Comparison of ENCODE assay signal across 25 cellular contexts in genomic region chr11:1457326-1457680, GRCh38.
"Had no signal": no experiment of that assay in that cellular context is flagged by ENCODE, and none has a peak within 500 bp of the region (broad histone marks: within the 10 kb centered on the region; RNA-seq: fewer than 3 reads in every experiment).

No MANE protein-coding gene starts in this region.

- H3K4me2 ChIP-seq: hepatocyte had no signal

- H3K4me1 ChIP-seq: pancreas had no signal

- H3K36me3 ChIP-seq: left ventricle myocardium inferior, prostate gland, upper lobe of left lung, vagina had no signal

- ATAC-seq: heart right ventricle; natural killer cell; pancreas; right cardiac atrium; sciatic nerve; stimulated activated naive B cell treated with anti-CD40 and anti-IgM and Interleukin-4, amounts not matched to agents 10 μg/mL and 1 μg/mL and 100 μg/mL, for 72 hours had no signal

- H2AFZ ChIP-seq: hepatocyte had no signal

- H3K4me3 ChIP-seq: heart right ventricle, hepatocyte, left ventricle myocardium inferior, lung, pancreas, prostate gland, skin epidermis, tibial nerve, upper lobe of left lung, vagina had no signal

- DNase-seq: heart right ventricle; islet precursor cell; left ventricle myocardium inferior; mesendoderm; naive B cell; natural killer cell; nephron progenitor cell; nucleus accumbens; posterior cingulate gyrus; retina; stimulated activated CD4-positive, alpha-beta T cell treated with anti-CD3 and anti-CD28 coated beads, Interleukin-12 subunit alpha, Interleukin-12 subunit beta, amount 100 ng/mL, for 4 hours; stimulated activated CD4-positive, alpha-beta T cell treated with anti-CD3 and anti-CD28 coated beads, Interleukin-15, amount 100 ng/mL, for 24 hours; stimulated activated CD4-positive, alpha-beta T cell treated with anti-CD3 and anti-CD28 coated beads, Interleukin-2, amount 100 ng/mL, for 24 hours; stimulated activated CD4-positive, alpha-beta T cell treated with anti-CD3 and anti-CD28 coated beads, Interleukin-4, amount 100 ng/mL, for 1 hour; stimulated activated naive B cell treated with anti-CD40 and anti-IgM and Interleukin-4, amounts not matched to agents 10 μg/mL and 1 μg/mL and 100 μg/mL, for 72 hours had no signal

- H3K27me3 ChIP-seq: hepatocyte, pancreas, tibial nerve, upper lobe of left lung, vagina had no signal

- H3K27ac ChIP-seq: heart right ventricle, hepatocyte, left ventricle myocardium inferior, pancreas, prostate gland, skin epidermis, upper lobe of left lung, vagina had no signal

- H3K9me3 ChIP-seq: heart right ventricle, left ventricle myocardium inferior, pancreas, prostate gland, tibial nerve, upper lobe of left lung, vagina had no signal
